29 cellular contexts compared by ENCODE assay signal in genomic region chr3:37943126-37943525, GRCh38. TPM values are rescaled to one million over a fixed set of nuclear protein-coding genes. Genes with fewer than 3 reads are reported as not detected.
DNase-seq lines count a peak whose midpoint lies in the region; ATAC-seq and TF ChIP-seq lines count a peak whose summit lies in the region.
"Had no signal": no experiment of that assay in that cellular context is flagged by ENCODE, and none has a peak within 500 bp of the region (broad histone marks: within the 10 kb centered on the region; RNA-seq: fewer than 3 reads in every experiment).

No MANE protein-coding gene starts in this region.

- H3K4me1 ChIP-seq in esophagus squamous epithelium = peaks cover 17 to 89% (median 58%) of the 10 kb centered on the region in 3 donors

- H3K27me3 ChIP-seq in esophagus squamous epithelium = no peaks in the 10 kb centered on the region
- H3K27me3 ChIP-seq: BLaER1 treated with 17β-estradiol and CSF1 and Interleukin-3, amounts not matched to agents 10 nM and 100 nM; foreskin keratinocyte; heart left ventricle had no signal

- no peak for ATAC-seq in Right ventricle myocardium superior (ENCODE audit: poor library complexity)
- no peak for ATAC-seq in activated CD4-positive, CD25-positive, alpha-beta regulatory T cell treated with anti-CD3 and anti-CD28 coated beads, Interleukin-2, amount 50 U/mL, for 24 hours
- ATAC-seq: activated T-cell treated with anti-CD3 and anti-CD28 coated beads, Interleukin-2, amount 50 U/mL, for 72 hours; esophagus mucosa; foreskin keratinocyte; heart left ventricle; sciatic nerve had no signal

- H3K27me3 Mint-ChIP-seq in nephron (ENCODE audit: low read depth) = no peaks in the 10 kb centered on the region
- H3K27me3 Mint-ChIP-seq in type B pancreatic cell = no peaks in the 10 kb centered on the region
- H3K27me3 Mint-ChIP-seq: progenitor cell of endocrine pancreas had no signal

- peaks cover 5% of the 10 kb centered on the region for H3K36me3 Mint-ChIP-seq in nephron (ENCODE audit: low read depth)
- peaks cover 10% of the 10 kb centered on the region for H3K36me3 Mint-ChIP-seq in type B pancreatic cell

- WGBS in esophagus squamous epithelium, 2 donors = 66 to 77% methylated on average over 4 of the region's 4 CpGs

- DNase-seq in esophagus squamous epithelium (lab: John Stamatoyannopoulos, UW) (no peak), type B pancreatic cell (ENCODE audit: extremely low spot score, unreplicated experiment) (no peak), Right ventricle myocardium superior (no peak), NCI-H2227 treated with DMSO at 0.1 percent for 48 hours (lab: John Stamatoyannopoulos, UW) (no peak), SIG-M5 treated with dmso at 0.1 percent for 504 hours (lab: John Stamatoyannopoulos, UW; ENCODE audit: unreplicated experiment) (no peak)
- DNase-seq: activated CD4-positive, alpha-beta T cell treated with anti-CD3 and anti-CD28 coated beads, Interleukin-2, amount 50 U/mL, for 48 hours; activated CD4-positive, CD25-positive, alpha-beta regulatory T cell treated with anti-CD3 and anti-CD28 coated beads, Interleukin-2, amount 50 U/mL, for 72 hours; activated T-cell treated with anti-CD3 and anti-CD28 coated beads, Interleukin-2, amount 50 U/mL, for 72 hours; central memory CD4-positive, alpha-beta T cell; dermis blood vessel endothelial cell; foreskin keratinocyte; heart left ventricle; islet precursor cell; mucosa of descending colon; NCI-H1092 treated with DMSO at 0.1 percent for 48 hours; NCI-H187; NCI-H69; SHP77; stimulated activated CD4-positive, alpha-beta T cell treated with anti-CD3 and anti-CD28 coated beads, Interleukin-4, amount 100 ng/mL, for 1 hour; T-helper 2 cell; trophoblast cell had no signal

- intact Hi-C loops in esophagus squamous epithelium (cut with DNase I) (no loop called here), Right ventricle myocardium superior (cut with DNase I) (no loop called here)

- H3K27ac Mint-ChIP-seq in nephron = peak overlapping the region; percentile 95 to 98 (median 96)
- H3K27ac Mint-ChIP-seq in type B pancreatic cell = peak overlapping the region; percentile 97
- H3K27ac Mint-ChIP-seq: activated T-cell treated with anti-CD3 and anti-CD28 coated beads, Interleukin-2, amount 50 U/mL, for 72 hours; progenitor cell of endocrine pancreas had no signal

- no peak overlapping the region for H3K4me3 Mint-ChIP-seq in nephron
- H3K4me3 Mint-ChIP-seq in type B pancreatic cell = peak overlapping the region; percentile 34
- H3K4me3 Mint-ChIP-seq: activated T-cell treated with anti-CD3 and anti-CD28 coated beads, Interleukin-2, amount 50 U/mL, for 72 hours had no signal

- no peak for TF ChIP-seq POLR2A in esophagus squamous epithelium (IDR thresholded peaks at IDR 0.05)

- H3K4me1 Mint-ChIP-seq in nephron (peaks cover 79% of the 10 kb centered on the region), type B pancreatic cell (ENCODE audit: unreplicated experiment) (peaks cover 73% of the 10 kb centered on the region)

- TF ChIP-seq CTCF in esophagus squamous epithelium (IDR thresholded peaks at IDR 0.05) = no peak
- no peak for TF ChIP-seq CTCF in nephron (IDR thresholded peaks at IDR 0.05; ENCODE audit: unreplicated experiment in 3 of 3)
- TF ChIP-seq CTCF in type B pancreatic cell (conservative IDR thresholded peaks at IDR 0.05) = no peak

- no peaks in the 10 kb centered on the region for H3K9me3 ChIP-seq in esophagus squamous epithelium
- H3K9me3 ChIP-seq: BLaER1 treated with 17β-estradiol and CSF1 and Interleukin-3, amounts not matched to agents 10 nM and 100 nM; HAP-1; heart left ventricle; mucosa of descending colon had no signal

- no peaks in the 10 kb centered on the region for H3K36me3 ChIP-seq in esophagus squamous epithelium
- H3K36me3 ChIP-seq: BLaER1 treated with 17β-estradiol and CSF1 and Interleukin-3, amounts not matched to agents 10 nM and 100 nM; HAP-1 had no signal

- H3K27ac ChIP-seq in angular gyrus (ENCODE audit: low read depth, low read length) (peak overlapping the region; percentile 2), esophagus squamous epithelium (peak overlapping the region; percentile 39 to 83 (median 76))
- H3K27ac ChIP-seq: BLaER1 treated with 17β-estradiol and CSF1 and Interleukin-3, amounts not matched to agents 10 nM and 100 nM; foreskin keratinocyte had no signal

- H3K9me3 Mint-ChIP-seq in nephron = no peaks in the 10 kb centered on the region
- H3K9me3 Mint-ChIP-seq in type B pancreatic cell = peaks cover under 1% of the 10 kb centered on the region
- H3K9me3 Mint-ChIP-seq: activated T-cell treated with anti-CD3 and anti-CD28 coated beads, Interleukin-2, amount 50 U/mL, for 72 hours had no signal

- H3K4me3 ChIP-seq in esophagus squamous epithelium = no peak overlapping the region
- H3K4me3 ChIP-seq: BLaER1 treated with 17β-estradiol and CSF1 and Interleukin-3, amounts not matched to agents 10 nM and 100 nM; HAP-1; mucosa of descending colon had no signal

RNA-seq across cellular contexts. Expression of gene VILL, which starts 47.5 kb away (rescaled TPM):
- total RNA-seq in esophagus squamous epithelium (10 to 100 TPM in 1 of 4 donors, 1 to 10 TPM in 3; 5.5 to 13.0 (median 6.1) TPM), type B pancreatic cell (ENCODE audit: low replicate concordance) (14.2 and 16.9 TPM in 2 replicates), Right ventricle myocardium superior (4.0 TPM)
